In genomic region chr9:130860458-130861316, GRCh38 we compare ENCODE assay signal across 10 cellular contexts. TPM values are rescaled to one million over a fixed set of nuclear protein-coding genes. Genes with fewer than 3 reads are reported as not detected.
A peak's percentile ranks its signal among the peaks of the same experiment; 100 is the strongest.
DNase-seq lines count a peak whose midpoint lies in the region; ATAC-seq, FAIRE-seq and TF ChIP-seq lines count a peak whose summit lies in the region.
"Had no signal": no experiment of that assay in that cellular context is flagged by ENCODE, and none has a peak within 500 bp of the region (broad histone marks: within the 10 kb centered on the region; RNA-seq: fewer than 3 reads in every experiment).

No MANE protein-coding gene starts in this region.

- peak overlapping the region; percentile 83 for H2AK9ac ChIP-seq in IMR-90 (replicated peaks; ENCODE audit: low read depth, low read length, poor library complexity)

- H3K4me3 ChIP-seq in IMR-90 (ENCODE audit: insufficient read depth, low read depth, low read length): no peak overlapping the region
- H3K4me3 ChIP-seq in colonic mucosa: no peak overlapping the region

- H2AFZ ChIP-seq in IMR-90 (replicated peaks; ENCODE audit: low read length, poor library complexity): peak overlapping the region; percentile 63

- peak overlapping the region; percentile 75 for H2AK5ac ChIP-seq in IMR-90 (ENCODE audit: low read depth, low read length)

- peak overlapping the region; percentile 86 for H3K4ac ChIP-seq in IMR-90 (ENCODE audit: low read depth, low read length)

- H3K27ac ChIP-seq in IMR-90 (ENCODE audit: insufficient read depth, low read length) (peak overlapping the region; percentile 53), colonic mucosa (peak overlapping the region; percentile 40), substantia nigra (ENCODE audit: low read depth, low read length, poor library complexity, severe bottlenecking) (peak overlapping the region; percentile 60)
- H3K27ac ChIP-seq: VCaP had no signal

- ATAC-seq in IMR-90 (ENCODE audit: low read depth) (peak; percentile 87), left colon (peak; percentile 28), HG03280 (IDR thresholded peaks at IDR 0.05; ENCODE audit: unreplicated experiment) (no peak)

- CTCF ChIA-PET in IMR-90 (lab: Yijun Ruan, JAX): interaction anchor here (0.7 kb wide), 1 partner anchor 151 kb away, joined by 3 read pairs; no protein-coding TSS in a partner anchor

- peaks cover 73% of the 10 kb centered on the region for H4K20me1 ChIP-seq in IMR-90 (ENCODE audit: insufficient read depth, low read length)

- peak overlapping the region; percentile 27 for H4K5ac ChIP-seq in IMR-90 (ENCODE audit: low read depth, low read length)

- 19% methylated on average over 18 of the region's 28 CpGs; no CpG with 5 or more reads in 1 of the 2 experiments for WGBS in IMR-90 (ENCODE audit: extremely low coverage in 2 of 2, insufficient read length in 1 of 2), 2 experiments

- FAIRE-seq in frontal cortex (lab: Jason Lieb, UNC): no peak

- H3K9me3 ChIP-seq in IMR-90 (ENCODE audit: control insufficient read depth, insufficient read depth, low read length) (no peaks in the 10 kb centered on the region), colonic mucosa (no peaks in the 10 kb centered on the region)

- H3K14ac ChIP-seq in IMR-90 (replicated peaks; ENCODE audit: low read depth, low read length): peak overlapping the region; percentile 56

- intact Hi-C loops in IMR-90 (cut with micrococcal nuclease) (loop anchor here (1.0 to 2.0 kb wide), 3 partner anchors 13 to 146 kb away; no protein-coding TSS in a partner anchor), colonic mucosa (cut with DNase I) (loop anchor here (5.0 kb wide), 1 partner anchor 88 kb away; no protein-coding TSS in a partner anchor), left colon (cut with DNase I, micrococcal nuclease) (loop anchor here (5.0 to 10.0 kb wide), 3 partner anchors 88 to 156 kb away; no protein-coding TSS in a partner anchor)

- peak overlapping the region; percentile 24; the same call in 2 of the 3 replicates for H2BK15ac ChIP-seq in IMR-90 (ENCODE audit: low read depth, low read length)

- peak overlapping the region; percentile 36; the same call in 1 of the 2 replicates for H3K9ac ChIP-seq in IMR-90 (ENCODE audit: low read depth, low read length)
- no peak overlapping the region for H3K9ac ChIP-seq in colonic mucosa (ENCODE audit: low read depth in 2 of 2, low read length in 2 of 2)

- H2BK120ac ChIP-seq in IMR-90 (ENCODE audit: low read depth, low read length): peak overlapping the region; percentile 79

- peaks cover 36 to 89% of the 10 kb centered on the region in 2 experiments for H3K79me1 ChIP-seq in IMR-90 (ENCODE audit: low read depth in 1 of 2, low read length in 2 of 2)

- in situ Hi-C loops in IMR-90 (cut with MboI; ENCODE audit: low sequenced_read_pairs): loop anchor here (5.0 kb wide), 1 partner anchor 153 kb away; no protein-coding TSS in a partner anchor

- POLR2A ChIA-PET in IMR-90 (lab: Charles Lee; ENCODE audit: unreplicated experiment): interaction anchor here (0.6 kb wide), 1 partner anchor 97 kb away, joined by 3 read pairs; no protein-coding TSS in a partner anchor

- peaks cover 55% of the 10 kb centered on the region for H3K36me3 ChIP-seq in IMR-90 (ENCODE audit: control insufficient read depth, insufficient read depth, low read length)
- H3K36me3 ChIP-seq in colonic mucosa: peaks cover 6% of the 10 kb centered on the region

- H3K18ac ChIP-seq in IMR-90 (ENCODE audit: low read depth, low read length): peak overlapping the region; percentile 40

- H3K56ac ChIP-seq in IMR-90 (ENCODE audit: extremely low read depth, insufficient read depth, low read length): peak overlapping the region; percentile 64; the same call in 1 of the 2 replicates

- TF ChIP-seq CTCF in IMR-90 (conservative IDR thresholded peaks at IDR 0.05; ENCODE audit: low read depth, low read length) (peak; percentile 55), colonic mucosa (IDR thresholded peaks at IDR 0.05) (no peak)

- TSS peak; percentile 62 for BruUV-seq in IMR-90 (replicated peaks; lab: Mats Ljungman, UMichigan)

- peak overlapping the region; percentile 74 for H4K91ac ChIP-seq in IMR-90 (ENCODE audit: insufficient read depth, low read depth, low read length)

- peak; percentile 88 for TF ChIP-seq POLR2A in IMR-90 (IDR thresholded peaks at IDR 0.05; ENCODE audit: low read depth, low read length)

- dilution Hi-C loops in IMR-90 (cut with HindIII; ENCODE audit: low sequenced_read_pairs, unreplicated experiment): no loop called here

- H3K4me1 ChIP-seq in IMR-90 (ENCODE audit: control insufficient read depth, insufficient read depth, low read length) (peaks cover 35% of the 10 kb centered on the region), colonic mucosa (no peaks in the 10 kb centered on the region)

- H2BK20ac ChIP-seq in IMR-90 (ENCODE audit: low read depth, low read length): peak overlapping the region; percentile 40

- no peaks in the 10 kb centered on the region for H3K27me3 ChIP-seq in IMR-90 (ENCODE audit: control insufficient read depth, insufficient read depth, low read length)
- H3K27me3 ChIP-seq in colonic mucosa: no peaks in the 10 kb centered on the region

- peak overlapping the region; percentile 57 for H3K23ac ChIP-seq in IMR-90 (ENCODE audit: low read depth, low read length)

- DNase-seq in IMR-90: peak; percentile 99
- DNase-seq in colonic mucosa: peak; percentile 38
- peak; percentile 54 to 73 for DNase-seq in left colon
- DNase-seq in substantia nigra (lab: John Stamatoyannopoulos, UW): peak in 20 of 49 donors; percentile 20 to 61 (median 37)
- no peak for DNase-seq in HT-29 (ENCODE audit: low spot score)
- DNase-seq in frontal cortex (ENCODE audit: low spot score in 2 of 2): no peak
- no peak for DNase-seq in hippocampal formation (lab: John Stamatoyannopoulos, UW)

- peak overlapping the region; percentile 13 to 79; a peak in 3 of 4 replicates for H4K8ac ChIP-seq in IMR-90 (ENCODE audit: low read depth in 2 of 2, low read length in 2 of 2)

- peak overlapping the region; percentile 58 for H3K4me2 ChIP-seq in IMR-90 (ENCODE audit: low read depth, low read length)

- H2BK5ac ChIP-seq in IMR-90 (ENCODE audit: low read depth, low read length, poor library complexity, severe bottlenecking): peak overlapping the region; percentile 85

- H3K9me1 ChIP-seq in IMR-90 (ENCODE audit: insufficient read depth, low read length): peaks cover 23% of the 10 kb centered on the region

- peak; percentile 73 for TF ChIP-seq RAD21 in IMR-90 (IDR thresholded peaks at IDR 0.05; ENCODE audit: low read length)

TF ChIP-seq in IMR-90, 13 proteins besides CTCF, POLR2A, EP300 and RAD21:
- TF ChIP-seq MAZ (IDR thresholded peaks at IDR 0.05; ENCODE audit: borderline replicate concordance, low read depth, low read length) (no peak; the same call in 1 of the 2 replicates), CEBPB (IDR thresholded peaks at IDR 0.05; ENCODE audit: low read depth, low read length) (peak; percentile 72), FOS (IDR thresholded peaks at IDR 0.05; ENCODE audit: low read depth, low read length) (peak; percentile 97), MXI1 (IDR thresholded peaks at IDR 0.05; ENCODE audit: borderline replicate concordance, low read depth, low read length) (no peak; the same call in 1 of the 2 replicates), CHD1 (IDR thresholded peaks at IDR 0.05; ENCODE audit: low read depth, low read length) (peak; percentile 79), ELK1 (IDR thresholded peaks at IDR 0.05; ENCODE audit: borderline replicate concordance, low read depth, low read length) (no peak), USF2 (IDR thresholded peaks at IDR 0.05; ENCODE audit: low read depth, low read length) (peak; percentile 15), BHLHE40 (IDR thresholded peaks at IDR 0.05; ENCODE audit: low read depth, low read length) (peak; percentile 98), RCOR1 (IDR thresholded peaks at IDR 0.05; ENCODE audit: insufficient replicate concordance, low read length) (peak; percentile 56), SMC3 (IDR thresholded peaks at IDR 0.05; ENCODE audit: low read depth, low read length) (peak; percentile 59), MAFK (IDR thresholded peaks at IDR 0.05; ENCODE audit: low read depth, low read length) (no peak), RFX5 (IDR thresholded peaks at IDR 0.05; ENCODE audit: low read depth, low read length) (no peak), NFE2L2 (IDR thresholded peaks at IDR 0.05; ENCODE audit: low read depth, low read length) (peak; percentile 27; the same call in 1 of the 2 replicates)

RNA-seq across cellular contexts. Expression of gene ABL1, which starts 25.6 kb away (rescaled TPM):
- total RNA-seq in IMR-90 (2012; rRNA removed): 31.9 and 33.7 TPM in 2 replicates
- 49.1 and 50.7 TPM in 2 replicates for polyA plus RNA-seq in IMR-90 (2012; rRNA removed)
- 35.4 and 41.3 TPM in 2 replicates for polyA plus RNA-seq in IMR-90 (2012; cell fraction: cytosol; rRNA removed)
- polyA plus RNA-seq in IMR-90 (2012; cell fraction: nucleus; rRNA removed; ENCODE audit: low replicate concordance): 61.9 and 74.7 TPM in 2 replicates
- total RNA-seq in colonic mucosa: 10 to 100 TPM; 86.0 to 97.9 TPM
- total RNA-seq in left colon: 10 to 100 TPM; 79.0 to 93.9 TPM
- 15.1 and 16.4 TPM in 2 replicates for total RNA-seq in HT-29 (2014; rRNA removed; shearing (Covaris generic))
- 21.6 TPM for total RNA-seq in frontal cortex

RNA-seq across cellular contexts. Expression of gene QRFP, which starts 35.9 kb away (rescaled TPM):
- not detected in 2 replicates for total RNA-seq in IMR-90 (2012; rRNA removed)
- not detected in 2 replicates for polyA plus RNA-seq in IMR-90 (2012; rRNA removed)
- not detected in 2 replicates for polyA plus RNA-seq in IMR-90 (2012; cell fraction: cytosol; rRNA removed)
- not detected in 2 replicates for polyA plus RNA-seq in IMR-90 (2012; cell fraction: nucleus; rRNA removed; ENCODE audit: low replicate concordance)
- under 1 TPM in 1 of 2 donors, not detected in 1; 0.77 TPM for total RNA-seq in colonic mucosa
- not detected for total RNA-seq in left colon
- total RNA-seq in HT-29 (2014; rRNA removed; shearing (Covaris generic)): not detected in 2 replicates
- under 0.01 TPM for total RNA-seq in frontal cortex
- total RNA-seq: mononuclear cell had no signal

Comparison
In these comparisons a context has a peak if more than half of its experiments do, and no peak if none do; other contexts are left out.
1. DNase-seq: peak in IMR-90 (single experiment), colonic mucosa (single experiment) and left colon (2 of 2); none in HT-29 (single experiment), frontal cortex (0 of 2) and hippocampal formation (0 of 2).
2. Peak in every context shown above with its lines, with median percentiles within 50 percentile points of each other: H3K27ac ChIP-seq.